8 cellular contexts compared by ENCODE assay signal in the genomic region with DNA sequence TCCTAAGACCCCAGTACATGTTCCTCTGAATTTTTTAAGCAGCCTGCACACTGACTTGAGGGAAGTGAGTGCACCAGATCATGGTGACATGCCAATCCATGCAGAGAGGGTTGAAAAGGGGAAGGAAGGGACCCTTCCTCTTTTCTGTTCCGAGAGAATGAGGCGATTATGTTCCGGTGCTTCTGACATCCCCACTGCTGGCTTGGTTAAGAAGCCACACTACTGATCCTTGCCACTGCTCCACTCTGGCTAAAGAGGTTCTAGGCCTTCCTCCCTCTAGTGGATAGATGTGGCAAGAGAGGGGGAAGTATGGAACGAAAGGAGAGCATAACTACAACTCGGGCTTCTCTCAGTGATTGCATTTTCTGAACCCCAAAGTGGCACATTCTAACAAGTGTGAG. TPM values are rescaled to one million over a fixed set of nuclear protein-coding genes. Genes with fewer than 3 reads are reported as not detected.
A peak's percentile ranks its signal among the peaks of the same experiment; 100 is the strongest.
DNase-seq lines count a peak whose midpoint lies in the region; ATAC-seq, FAIRE-seq and TF ChIP-seq lines count a peak whose summit lies in the region.

No MANE protein-coding gene starts in this region.

- H3K9me3 Mint-ChIP-seq in activated CD8-positive, alpha-beta T cell treated with anti-CD3 and anti-CD28 coated beads for 36 hours = no peaks in the 10 kb centered on the region

- H3K27ac Mint-ChIP-seq in activated CD8-positive, alpha-beta T cell treated with anti-CD3 and anti-CD28 coated beads for 36 hours = peak overlapping the region; percentile 8

- H3K27ac ChIP-seq in pancreas = peak overlapping the region in 2 of 4 donors; percentile 79

- FAIRE-seq in pancreas (lab: Jason Lieb, UNC) = no peak

- no peaks in the 10 kb centered on the region for H3K27me3 ChIP-seq in pancreas

- peak; percentile 40 for ATAC-seq in HG03025 (IDR thresholded peaks at IDR 0.05; ENCODE audit: low FRiP score, unreplicated experiment)
- ATAC-seq in activated CD8-positive, alpha-beta T cell treated with anti-CD3 and anti-CD28 coated beads for 36 hours = peak; percentile 56
- ATAC-seq in pancreas = peak in 3 of 4 donors; percentile 52 to 65 (median 60)
- ATAC-seq in GM19328 (IDR thresholded peaks at IDR 0.05; ENCODE audit: unreplicated experiment) = no peak

- 29% methylated on average over 5 of the region's 5 CpGs for WGBS in pancreas, 2 donors

- H3K4me3 Mint-ChIP-seq in activated CD8-positive, alpha-beta T cell treated with anti-CD3 and anti-CD28 coated beads for 36 hours = no peak overlapping the region

- POLR2A ChIA-PET in activated CD8-positive, alpha-beta T cell treated with anti-CD3 and anti-CD28 coated beads for 36 hours (lab: Charles Lee) = interaction anchor here (0.8 kb wide), 1 partner anchor 42 kb away, joined by 3 read pairs; the partner anchor contains the start of gene KLHL12

- H3K4me3 ChIP-seq in pancreas = no peak overlapping the region

- no peaks in the 10 kb centered on the region for H3K27me3 Mint-ChIP-seq in activated CD8-positive, alpha-beta T cell treated with anti-CD3 and anti-CD28 coated beads for 36 hours

- no peaks in the 10 kb centered on the region for H3K36me3 Mint-ChIP-seq in activated CD8-positive, alpha-beta T cell treated with anti-CD3 and anti-CD28 coated beads for 36 hours (ENCODE audit: low read depth)

- peak; percentile 86 for TF ChIP-seq CTCF in GM12873 (IDR thresholded peaks at IDR 0.05; ENCODE audit: insufficient read depth, low read depth, low read length, missing control alignments)
- TF ChIP-seq CTCF in activated CD8-positive, alpha-beta T cell treated with anti-CD3 and anti-CD28 coated beads for 36 hours (IDR thresholded peaks at IDR 0.05) = peak; percentile 49
- TF ChIP-seq CTCF in pancreas (IDR thresholded peaks at IDR 0.05) = peak; percentile 31 to 48 (median 46)

- H3K4me1 ChIP-seq in pancreas = peaks cover 0 to 20% (median 9%) of the 10 kb centered on the region in 3 donors

- intact Hi-C loops in activated CD8-positive, alpha-beta T cell treated with anti-CD3 and anti-CD28 coated beads for 36 hours (cut with micrococcal nuclease) = no loop called here
- intact Hi-C loops in pancreas (cut with DNase I) = no loop called here

- no peaks in the 10 kb centered on the region for H3K9me3 ChIP-seq in pancreas

- no peaks in the 10 kb centered on the region for H3K36me3 ChIP-seq in pancreas

- CTCF ChIA-PET in activated CD8-positive, alpha-beta T cell treated with anti-CD3 and anti-CD28 coated beads for 36 hours (lab: Charles Lee) = interaction anchor here (0.9 to 1.8 kb wide), 5 partner anchors 9 to 54 kb away, joined by 3 to 13 read pairs (median 8); partner anchors contain the start of gene TMEM183A

- DNase-seq in AG08395 (ENCODE audit: low spot score) (peak; percentile 76), NCI-H226 (peak; percentile 47), foreskin melanocyte (peak; percentile 71), pancreas (peak in 2 of 6 donors; percentile 42 to 56)
- DNase-seq in activated CD8-positive, alpha-beta T cell treated with anti-CD3 and anti-CD28 coated beads for 36 hours = peak; percentile 56

- peaks cover 27% of the 10 kb centered on the region for H3K4me1 Mint-ChIP-seq in activated CD8-positive, alpha-beta T cell treated with anti-CD3 and anti-CD28 coated beads for 36 hours (ENCODE audit: low read depth)

RNA-seq across cellular contexts. Expression of gene CYB5R1, which starts 1.8 kb away (rescaled TPM):
- total RNA-seq in activated CD8-positive, alpha-beta T cell treated with anti-CD3 and anti-CD28 coated beads for 36 hours = 10 to 100 TPM; 13.6 to 14.0 TPM
- 10 to 100 TPM; 28.4 to 35.3 (median 33.1) TPM for total RNA-seq in pancreas
- polyA plus RNA-seq in pancreas = 10 to 100 TPM; 19.4 to 46.8 TPM

RNA-seq across cellular contexts. Expression of gene ADIPOR1, which starts 10.8 kb away (rescaled TPM):
- 10 to 100 TPM; 64.8 to 67.0 TPM for total RNA-seq in activated CD8-positive, alpha-beta T cell treated with anti-CD3 and anti-CD28 coated beads for 36 hours
- total RNA-seq in pancreas = 10 to 100 TPM; 34.2 to 52.2 (median 49.5) TPM
- polyA plus RNA-seq in pancreas = 10 to 100 TPM; 27.9 to 45.6 TPM

RNA-seq across cellular contexts. Expression of gene TMEM183A, which starts 38.3 kb away (rescaled TPM):
- 10 to 100 TPM; 76.5 to 82.2 TPM for total RNA-seq in activated CD8-positive, alpha-beta T cell treated with anti-CD3 and anti-CD28 coated beads for 36 hours
- total RNA-seq in pancreas = 10 to 100 TPM; 24.3 to 38.7 (median 30.6) TPM
- 10 to 100 TPM; 16.6 to 33.1 TPM for polyA plus RNA-seq in pancreas

RNA-seq across cellular contexts. Expression of gene KLHL12, which starts 41.9 kb away (rescaled TPM):
- 10 to 100 TPM; 38.0 to 43.7 TPM for total RNA-seq in activated CD8-positive, alpha-beta T cell treated with anti-CD3 and anti-CD28 coated beads for 36 hours
- total RNA-seq in pancreas = 10 to 100 TPM; 10.2 to 17.8 (median 11.7) TPM
- 10 to 100 TPM in 1 of 2 donors, 1 to 10 TPM in 1; 8.2 to 13.4 TPM for polyA plus RNA-seq in pancreas

RNA-seq across cellular contexts. Expression of gene PPFIA4, which starts 57.4 kb away (rescaled TPM):
- 10 to 100 TPM; 78.8 to 79.9 TPM for total RNA-seq in activated CD8-positive, alpha-beta T cell treated with anti-CD3 and anti-CD28 coated beads for 36 hours
- total RNA-seq in pancreas = under 1 TPM; 0.09 to 0.53 (median 0.34) TPM
- polyA plus RNA-seq in pancreas = under 1 TPM; 0.30 to 0.82 TPM
